30 cellular contexts compared by ENCODE assay signal in the genomic region with DNA sequence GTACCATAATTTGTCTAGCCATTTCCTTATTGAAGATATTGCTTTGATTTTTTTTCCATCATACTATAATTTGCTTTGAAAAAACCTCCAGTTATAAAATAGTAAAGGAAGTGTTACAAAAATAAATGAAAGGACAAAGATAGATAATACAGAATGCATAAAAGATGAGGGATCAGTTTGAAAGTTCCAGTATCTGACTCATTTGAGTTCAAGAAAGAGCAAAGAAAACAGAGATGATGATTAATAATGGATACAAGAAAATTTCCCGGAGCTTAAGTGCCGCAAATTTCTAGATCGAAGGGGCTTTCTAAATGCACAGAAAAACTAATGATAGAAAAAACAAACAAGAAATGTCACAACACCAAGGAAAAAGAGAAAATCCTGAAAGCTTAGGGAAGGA. TPM values are rescaled to one million over a fixed set of nuclear protein-coding genes. Genes with fewer than 3 reads are reported as not detected.
DNase-seq lines count a peak whose midpoint lies in the region; ATAC-seq, FAIRE-seq and TF ChIP-seq lines count a peak whose summit lies in the region.
"Had no signal": no experiment of that assay in that cellular context is flagged by ENCODE, and none has a peak within 500 bp of the region (broad histone marks: within the 10 kb centered on the region; RNA-seq: fewer than 3 reads in every experiment).

No MANE protein-coding gene starts in this region.

- no peaks in the 10 kb centered on the region for H3K36me3 ChIP-seq in GM12878 (ENCODE audit: control insufficient read depth in 2 of 2, insufficient read depth in 2 of 2, low read length in 1 of 2)
- H3K36me3 ChIP-seq: gastrocnemius medialis, ovary had no signal

- no peaks in the 10 kb centered on the region for H3K27me3 ChIP-seq in GM12878 (replicated peaks in 1 of 2; ENCODE audit: control insufficient read depth in 2 of 2, insufficient read depth in 2 of 2, low read length in 1 of 2)
- H3K27me3 ChIP-seq: esophagus squamous epithelium, gastrocnemius medialis, ovary had no signal

- POLR2A ChIA-PET in GM12878 (lab: Charles Lee) (interaction anchor here (0.6 kb wide), 1 partner anchor 49 kb away, joined by 3 read pairs; no protein-coding TSS in a partner anchor), RWPE1 (lab: Yijun Ruan, JAX; ENCODE audit: low non-redundant PET) (no interaction called here)

- no peaks in the 10 kb centered on the region for H3K9me3 Mint-ChIP-seq in activated CD8-positive, alpha-beta memory T cell treated with anti-CD3 and anti-CD28 coated beads, Interleukin-2, amount 10 ng/mL, durations not matched to agents 7 days and 5 days (ENCODE audit: low read depth)
- peaks cover 2% of the 10 kb centered on the region for H3K9me3 Mint-ChIP-seq in neural crest cell
- H3K9me3 Mint-ChIP-seq: effector memory CD8-positive, alpha-beta T cell; T-cell had no signal

- no peak overlapping the region for H3K4me3 ChIP-seq in GM12878
- H3K4me3 ChIP-seq: A549, esophagus squamous epithelium, gastrocnemius medialis, lung, ovary had no signal

- peak overlapping the region; percentile 26 for H3K4me2 ChIP-seq in GM12878 (ENCODE audit: control insufficient read depth, insufficient read depth)
- H3K4me2 ChIP-seq: A549 had no signal

- peaks cover 4% of the 10 kb centered on the region for H3K4me1 ChIP-seq in GM12878 (ENCODE audit: control insufficient read depth, insufficient read depth, low read length)

- peak overlapping the region; percentile 1 for H3K4me3 Mint-ChIP-seq in activated CD8-positive, alpha-beta memory T cell treated with anti-CD3 and anti-CD28 coated beads, Interleukin-2, amount 10 ng/mL, durations not matched to agents 7 days and 5 days
- H3K4me3 Mint-ChIP-seq in neural crest cell, result peak overlapping the region; percentile 17
- H3K4me3 Mint-ChIP-seq: T-cell had no signal

- no peaks in the 10 kb centered on the region for H3K27me3 Mint-ChIP-seq in activated CD8-positive, alpha-beta memory T cell treated with anti-CD3 and anti-CD28 coated beads, Interleukin-2, amount 10 ng/mL, durations not matched to agents 7 days and 5 days
- no peaks in the 10 kb centered on the region for H3K27me3 Mint-ChIP-seq in neural crest cell (ENCODE audit: low read depth)
- H3K27me3 Mint-ChIP-seq: effector memory CD8-positive, alpha-beta T cell; T-cell had no signal

- no peak for ATAC-seq in activated CD8-positive, alpha-beta memory T cell treated with anti-CD3 and anti-CD28 coated beads, Interleukin-2, amount 10 ng/mL, durations not matched to agents 7 days and 5 days
- no peak for ATAC-seq in GM12878
- ATAC-seq: A549; effector memory CD8-positive, alpha-beta T cell; gastrocnemius medialis; HepG2; right cardiac atrium; T-cell had no signal

- H3K27ac ChIP-seq in GM12878 (ENCODE audit: control insufficient read depth, insufficient read depth), result 0 out of 2 replicates have a peak overlapping the region, but pooled peaks have one; percentile 10
- no peak overlapping the region for H3K27ac ChIP-seq in RWPE1
- H3K27ac ChIP-seq: A549, esophagus squamous epithelium, gastrocnemius medialis, HL-60, ovary had no signal

- H3K27ac Mint-ChIP-seq in activated CD8-positive, alpha-beta memory T cell treated with anti-CD3 and anti-CD28 coated beads, Interleukin-2, amount 10 ng/mL, durations not matched to agents 7 days and 5 days, result no peak overlapping the region
- H3K27ac Mint-ChIP-seq in neural crest cell (ENCODE audit: unreplicated experiment), result no peak overlapping the region

- no peak for DNase-seq in activated CD8-positive, alpha-beta memory T cell treated with anti-CD3 and anti-CD28 coated beads, Interleukin-2, amount 10 ng/mL, durations not matched to agents 7 days and 5 days
- DNase-seq in activated CD8-positive, alpha-beta memory T cell treated with anti-CD3 and anti-CD28 coated beads for 24 hours, result no peak
- no peak for DNase-seq in GM18507 (ENCODE audit: extremely low spot score, insufficient read length, low read depth)
- DNase-seq in GM12878 (ENCODE audit: low read depth, low spot score), result no peak
- no peak for DNase-seq in neural crest cell (ENCODE audit: low read depth, low spot score)
- DNase-seq in RWPE1 (ENCODE audit: low spot score), result no peak
- DNase-seq in NCI-H1048 (lab: John Stamatoyannopoulos, UW), result no peak
- no peak for DNase-seq in stimulated activated CD8-positive, alpha-beta memory T cell treated with anti-CD3 and anti-CD28 coated beads, Interleukin-4, amount 100 ng/mL, for 48 hours
- DNase-seq: activated CD4-positive, alpha-beta T cell treated with anti-CD3 and anti-CD28 coated beads for 48 hours; activated CD8-positive, alpha-beta memory T cell treated with anti-CD3 and anti-CD28 coated beads, Interleukin-2, amount 50 U/mL, for 48 hours; activated naive CD4-positive, alpha-beta T cell treated with Interleukin-2 at 50 U/mL for 16 hours; DND-41; effector memory CD8-positive, alpha-beta T cell; esophagus squamous epithelium; gastrocnemius medialis; NCI-H1092; NCI-H2029; NCI-H226; NCI-H774; ovary; right cardiac atrium; SHP77; stimulated activated CD4-positive, alpha-beta T cell treated with anti-CD3 and anti-CD28 coated beads, Interleukin-12 subunit alpha, Interleukin-12 subunit beta, amount 100 ng/mL, for 4 hours; T-cell had no signal

- peak; percentile 15 for FAIRE-seq in GM18507 (lab: Jason Lieb, UNC)
- no peak for FAIRE-seq in GM12878 (lab: Jason Lieb, UNC)
- FAIRE-seq: A549, HepG2, keratinocyte had no signal

- TF ChIP-seq POLR2A in GM12878 (IDR thresholded peaks at IDR 0.05; ENCODE audit: low read depth, low read length), result no peak

- TF ChIP-seq CTCF in GM12878 (IDR thresholded peaks at IDR 0.05 in 2 of 3, conservative IDR thresholded peaks at IDR 0.05 in 1 of 3; ENCODE audit: control insufficient read depth in 2 of 3, extremely low read depth in 1 of 3, insufficient read depth in 1 of 3, low read depth in 3 of 3, low read length in 3 of 3) (no peak), neural crest cell (conservative IDR thresholded peaks at IDR 0.05) (no peak), RWPE1 (conservative IDR thresholded peaks at IDR 0.05; ENCODE audit: low read depth) (no peak)

- no peak for TF ChIP-seq RAD21 in GM12878 (IDR thresholded peaks at IDR 0.05; ENCODE audit: insufficient read depth, low read depth, low read length)

- no peaks in the 10 kb centered on the region for H4K20me1 ChIP-seq in GM12878 (ENCODE audit: control insufficient read depth, insufficient read depth)

- intact Hi-C loops in GM12878 (cut with micrococcal nuclease; ENCODE audit: unreplicated experiment), result no loop called here

- SMC1A ChIA-PET in GM12878 (lab: Charles Lee; ENCODE audit: uncharacterized antibody, unreplicated experiment), result interaction anchor here (0.7 to 1.4 kb wide), 5 partner anchors 11 to 232 kb away, joined by 3 to 6 read pairs (median 3); no protein-coding TSS in a partner anchor

- BruUV-seq in GM12878 (replicated peaks; lab: Mats Ljungman, UMichigan), result no TSS peak

- peaks cover 15% of the 10 kb centered on the region for H3K79me2 ChIP-seq in GM12878 (ENCODE audit: control insufficient read depth, insufficient read depth, low read length)

- H2AFZ ChIP-seq in GM12878 (ENCODE audit: control insufficient read depth, low read depth, low read length), result no peak overlapping the region

- H3K36me3 Mint-ChIP-seq in activated CD8-positive, alpha-beta memory T cell treated with anti-CD3 and anti-CD28 coated beads, Interleukin-2, amount 10 ng/mL, durations not matched to agents 7 days and 5 days, result peaks cover 7% of the 10 kb centered on the region
- H3K36me3 Mint-ChIP-seq in neural crest cell (ENCODE audit: low read depth), result no peaks in the 10 kb centered on the region

- no peaks in the 10 kb centered on the region for H3K9me3 ChIP-seq in GM12878 (replicated peaks; ENCODE audit: control insufficient read depth, insufficient read depth, low read length)
- H3K9me3 ChIP-seq: A549, esophagus squamous epithelium, gastrocnemius medialis, ovary had no signal

- RAD21 ChIA-PET in GM12878 (lab: Charles Lee; ENCODE audit: unreplicated experiment), result interaction anchor here (1.3 kb wide), 1 partner anchor 56 kb away, joined by 3 read pairs; no protein-coding TSS in a partner anchor

- peaks cover 34% of the 10 kb centered on the region for H3K4me1 Mint-ChIP-seq in activated CD8-positive, alpha-beta memory T cell treated with anti-CD3 and anti-CD28 coated beads, Interleukin-2, amount 10 ng/mL, durations not matched to agents 7 days and 5 days
- H3K4me1 Mint-ChIP-seq in neural crest cell, result peaks cover 43% of the 10 kb centered on the region

- TF ChIP-seq EP300 in GM12878 (IDR thresholded peaks at IDR 0.05; ENCODE audit: borderline replicate concordance in 1 of 2, control insufficient read depth in 1 of 2, low read depth in 2 of 2, low read length in 2 of 2), result no peak

- CTCF ChIA-PET in activated CD8-positive, alpha-beta memory T cell treated with anti-CD3 and anti-CD28 coated beads, Interleukin-2, amount 10 ng/mL, durations not matched to agents 7 days and 5 days (lab: Charles Lee), result no interaction called here
- CTCF ChIA-PET in GM12878 (lab: Yijun Ruan, JAX), result interaction anchor here (1.0 to 1.8 kb wide), 4 partner anchors 10 to 56 kb away, joined by 3 to 6 read pairs (median 4); no protein-coding TSS in a partner anchor
- CTCF ChIA-PET in RWPE1 (lab: Yijun Ruan, JAX), result no interaction called here

- no peak overlapping the region; the same call in 1 of the 2 replicates for H3K9ac ChIP-seq in GM12878 (ENCODE audit: control insufficient read depth, insufficient read depth, low read length)

- in situ Hi-C loops in GM12878 (cut with MboI), result no loop called here

- WGBS in GM12878 (ENCODE audit: insufficient coverage, insufficient replicate concordance, low lambda C conversion rate, missing lambda C conversion rate), result 84% methylated on average over 3 of the region's 3 CpGs

RNA-seq across cellular contexts. Expression of a gene that starts 4.3 kb away (rescaled TPM):
- 10 to 100 TPM; 25.7 to 34.5 TPM for total RNA-seq in activated CD8-positive, alpha-beta memory T cell treated with anti-CD3 and anti-CD28 coated beads, Interleukin-2, amount 10 ng/mL, durations not matched to agents 7 days and 5 days
- 75.6 and 81.8 TPM in 2 replicates for total RNA-seq in GM12878 (2013; cell fraction: nucleolus; rRNA removed)
- total RNA-seq in GM12878 (2014; rRNA removed), result 20.2 and 22.7 TPM in 2 replicates
- 30.0 and 30.3 TPM in 2 replicates for total RNA-seq in GM12878 (2014; rRNA removed; fragmentation: Illumina TruSeq; extraction: Trizol)
- 27.8 and 28.7 TPM in 2 replicates for total RNA-seq in GM12878 (2021)
- polyA plus RNA-seq in GM12878 (2011; ENCODE audit: low read depth), result 24.3 TPM
- polyA plus RNA-seq in GM12878 (2011; rRNA removed), result 43.8 and 63.5 TPM in 2 replicates
- 15.0 and 18.5 TPM in 2 replicates for polyA plus RNA-seq in GM12878 (2011; cell fraction: cytosol; rRNA removed)
- 28.6 and 34.7 TPM in 2 replicates for polyA plus RNA-seq in GM12878 (2011; cell fraction: nucleus; rRNA removed)
- 17.5 and 21.2 TPM in 2 replicates for polyA plus RNA-seq in GM12878 (2012)
- 36.7 and 40.3 TPM in 2 replicates for polyA plus RNA-seq in GM12878 (2014; fragmentation: Illumina TruSeq; extraction: Trizol)
- 10 to 100 TPM; 16.8 to 17.1 TPM for polyA plus RNA-seq in GM12878 (2014; fragmentation: Nextera tagmentation; extraction: Ambion mirVana)
- 17.0 and 18.7 TPM in 2 replicates for polyA plus RNA-seq in GM12878 (2014; rRNA removed)
- polyA plus RNA-seq in GM12878 (2016; fragmentation: Nextera tagmentation; extraction: Ambion mirVana), result 10 to 100 TPM; 38.4 to 40.6 TPM
- polyA minus RNA-seq in GM12878 (2011; rRNA and poly(A)+ RNA removed), result 23.2 and 51.3 TPM in 2 replicates
- polyA minus RNA-seq in GM12878 (2011; cell fraction: cytosol; rRNA and poly(A)+ RNA removed), result 11.0 and 19.8 TPM in 2 replicates
- polyA minus RNA-seq in GM12878 (2011; cell fraction: nucleus; rRNA and poly(A)+ RNA removed), result 18.9 and 19.0 TPM in 2 replicates
- total RNA-seq in neural crest cell, result 44.7 and 47.2 TPM in 2 replicates

RNA-seq across cellular contexts. Expression of a gene that starts 4.4 kb away (rescaled TPM):
- under 1 TPM; 0.03 to 0.05 TPM for total RNA-seq in activated CD8-positive, alpha-beta memory T cell treated with anti-CD3 and anti-CD28 coated beads, Interleukin-2, amount 10 ng/mL, durations not matched to agents 7 days and 5 days
- 1.0 and 1.3 TPM in 2 replicates for total RNA-seq in GM12878 (2013; cell fraction: nucleolus; rRNA removed)
- total RNA-seq in GM12878 (2014; rRNA removed) (0.05 and 0.06 TPM in 2 replicates), GM12878 (2014; rRNA removed; fragmentation: Illumina TruSeq; extraction: Trizol) (under 0.01 and 0.05 TPM in 2 replicates), GM12878 (2021) (not detected in 2 replicates), neural crest cell (0.48 and 0.63 TPM in 2 replicates)
- 0.04 TPM for polyA plus RNA-seq in GM12878 (2011; ENCODE audit: low read depth)
- polyA plus RNA-seq in GM12878 (2011; rRNA removed) (0.13 and 0.14 TPM in 2 replicates), GM12878 (2014; fragmentation: Illumina TruSeq; extraction: Trizol) (0.04 and 0.11 TPM in 2 replicates), GM12878 (2014; fragmentation: Nextera tagmentation; extraction: Ambion mirVana) (not detected), GM12878 (2014; rRNA removed) (0.03 TPM in 2 replicates), GM12878 (2016; fragmentation: Nextera tagmentation; extraction: Ambion mirVana) (under 1 TPM in 1 of 2 experiments, not detected in 1; 0.03 TPM)
- 0.02 and 0.03 TPM in 2 replicates for polyA plus RNA-seq in GM12878 (2011; cell fraction: cytosol; rRNA removed)
- 0.19 and 0.31 TPM in 2 replicates for polyA plus RNA-seq in GM12878 (2011; cell fraction: nucleus; rRNA removed)
- polyA plus RNA-seq in GM12878 (2012), result 0.04 and 0.07 TPM in 2 replicates
- 0.07 TPM in 1 of 2 replicates, not detected in the other for polyA minus RNA-seq in GM12878 (2011; rRNA and poly(A)+ RNA removed)
- polyA minus RNA-seq in GM12878 (2011; cell fraction: cytosol; rRNA and poly(A)+ RNA removed), result not detected in 2 replicates
- 0.12 and 0.19 TPM in 2 replicates for polyA minus RNA-seq in GM12878 (2011; cell fraction: nucleus; rRNA and poly(A)+ RNA removed)
- total RNA-seq: LHCN-M2 had no signal
- polyA plus RNA-seq: right cardiac atrium had no signal

RNA-seq across cellular contexts. Expression of a gene that starts 51.3 kb away (rescaled TPM):
- 10 to 100 TPM; 28.8 to 32.0 TPM for total RNA-seq in activated CD8-positive, alpha-beta memory T cell treated with anti-CD3 and anti-CD28 coated beads, Interleukin-2, amount 10 ng/mL, durations not matched to agents 7 days and 5 days
- total RNA-seq in GM12878 (2013; cell fraction: nucleolus; rRNA removed), result 58.3 and 75.7 TPM in 2 replicates
- total RNA-seq in GM12878 (2014; rRNA removed), result 27.6 and 28.0 TPM in 2 replicates
- total RNA-seq in GM12878 (2014; rRNA removed; fragmentation: Illumina TruSeq; extraction: Trizol), result 16.7 and 16.8 TPM in 2 replicates
- 29.3 and 32.9 TPM in 2 replicates for total RNA-seq in GM12878 (2021)
- polyA plus RNA-seq in GM12878 (2011; ENCODE audit: low read depth), result 21.6 TPM
- 20.6 and 28.8 TPM in 2 replicates for polyA plus RNA-seq in GM12878 (2011; rRNA removed)
- 25.5 and 35.6 TPM in 2 replicates for polyA plus RNA-seq in GM12878 (2011; cell fraction: cytosol; rRNA removed)
- 131 and 134 TPM in 2 replicates for polyA plus RNA-seq in GM12878 (2011; cell fraction: nucleus; rRNA removed)
- polyA plus RNA-seq in GM12878 (2012), result 19.5 and 23.4 TPM in 2 replicates
- polyA plus RNA-seq in GM12878 (2014; fragmentation: Illumina TruSeq; extraction: Trizol), result 23.2 and 25.1 TPM in 2 replicates
- polyA plus RNA-seq in GM12878 (2014; fragmentation: Nextera tagmentation; extraction: Ambion mirVana), result 1 to 10 TPM; 3.6 to 5.0 TPM
- polyA plus RNA-seq in GM12878 (2014; rRNA removed), result 32.7 and 35.1 TPM in 2 replicates
- polyA plus RNA-seq in GM12878 (2016; fragmentation: Nextera tagmentation; extraction: Ambion mirVana), result 10 to 100 TPM; 18.0 to 23.2 TPM
- 17.7 and 29.2 TPM in 2 replicates for polyA minus RNA-seq in GM12878 (2011; rRNA and poly(A)+ RNA removed)
- 8.6 and 9.8 TPM in 2 replicates for polyA minus RNA-seq in GM12878 (2011; cell fraction: cytosol; rRNA and poly(A)+ RNA removed)
- polyA minus RNA-seq in GM12878 (2011; cell fraction: nucleus; rRNA and poly(A)+ RNA removed), result 36.4 and 47.1 TPM in 2 replicates
- total RNA-seq in neural crest cell, result 54.0 TPM in 2 replicates

RNA-seq across cellular contexts. Expression of a gene that starts 51.3 kb away (rescaled TPM):
- 1 to 10 TPM; 1.9 to 8.3 TPM for total RNA-seq in activated CD8-positive, alpha-beta memory T cell treated with anti-CD3 and anti-CD28 coated beads, Interleukin-2, amount 10 ng/mL, durations not matched to agents 7 days and 5 days
- total RNA-seq in GM12878 (2013; cell fraction: nucleolus; rRNA removed), result 10.3 and 13.6 TPM in 2 replicates
- 0.93 and 2.2 TPM in 2 replicates for total RNA-seq in GM12878 (2014; rRNA removed)
- 0.67 and 1.1 TPM in 2 replicates for total RNA-seq in GM12878 (2014; rRNA removed; fragmentation: Illumina TruSeq; extraction: Trizol)
- total RNA-seq in GM12878 (2021), result 2.6 and 2.7 TPM in 2 replicates
- 2.2 TPM for polyA plus RNA-seq in GM12878 (2011; ENCODE audit: low read depth)
- polyA plus RNA-seq in GM12878 (2011; rRNA removed), result 1.1 and 1.2 TPM in 2 replicates
- 0.69 and 1.0 TPM in 2 replicates for polyA plus RNA-seq in GM12878 (2011; cell fraction: cytosol; rRNA removed)
- 7.0 and 7.7 TPM in 2 replicates for polyA plus RNA-seq in GM12878 (2011; cell fraction: nucleus; rRNA removed)
- polyA plus RNA-seq in GM12878 (2012), result 2.8 and 3.8 TPM in 2 replicates
- 1.6 and 2.1 TPM in 2 replicates for polyA plus RNA-seq in GM12878 (2014; fragmentation: Illumina TruSeq; extraction: Trizol)
- polyA plus RNA-seq in GM12878 (2014; fragmentation: Nextera tagmentation; extraction: Ambion mirVana), result under 1 TPM; 0.62 to 0.68 TPM
- 3.2 and 3.8 TPM in 2 replicates for polyA plus RNA-seq in GM12878 (2014; rRNA removed)
- polyA plus RNA-seq in GM12878 (2016; fragmentation: Nextera tagmentation; extraction: Ambion mirVana), result 1 to 10 TPM; 1.0 to 1.2 TPM
- 1.1 and 2.0 TPM in 2 replicates for polyA minus RNA-seq in GM12878 (2011; rRNA and poly(A)+ RNA removed)
- polyA minus RNA-seq in GM12878 (2011; cell fraction: cytosol; rRNA and poly(A)+ RNA removed), result not detected in 2 replicates
- polyA minus RNA-seq in GM12878 (2011; cell fraction: nucleus; rRNA and poly(A)+ RNA removed), result 2.0 and 2.4 TPM in 2 replicates
- 6.8 and 8.2 TPM in 2 replicates for total RNA-seq in neural crest cell
